ENCODE assay signal across 1 cellular context in the genomic region with DNA sequence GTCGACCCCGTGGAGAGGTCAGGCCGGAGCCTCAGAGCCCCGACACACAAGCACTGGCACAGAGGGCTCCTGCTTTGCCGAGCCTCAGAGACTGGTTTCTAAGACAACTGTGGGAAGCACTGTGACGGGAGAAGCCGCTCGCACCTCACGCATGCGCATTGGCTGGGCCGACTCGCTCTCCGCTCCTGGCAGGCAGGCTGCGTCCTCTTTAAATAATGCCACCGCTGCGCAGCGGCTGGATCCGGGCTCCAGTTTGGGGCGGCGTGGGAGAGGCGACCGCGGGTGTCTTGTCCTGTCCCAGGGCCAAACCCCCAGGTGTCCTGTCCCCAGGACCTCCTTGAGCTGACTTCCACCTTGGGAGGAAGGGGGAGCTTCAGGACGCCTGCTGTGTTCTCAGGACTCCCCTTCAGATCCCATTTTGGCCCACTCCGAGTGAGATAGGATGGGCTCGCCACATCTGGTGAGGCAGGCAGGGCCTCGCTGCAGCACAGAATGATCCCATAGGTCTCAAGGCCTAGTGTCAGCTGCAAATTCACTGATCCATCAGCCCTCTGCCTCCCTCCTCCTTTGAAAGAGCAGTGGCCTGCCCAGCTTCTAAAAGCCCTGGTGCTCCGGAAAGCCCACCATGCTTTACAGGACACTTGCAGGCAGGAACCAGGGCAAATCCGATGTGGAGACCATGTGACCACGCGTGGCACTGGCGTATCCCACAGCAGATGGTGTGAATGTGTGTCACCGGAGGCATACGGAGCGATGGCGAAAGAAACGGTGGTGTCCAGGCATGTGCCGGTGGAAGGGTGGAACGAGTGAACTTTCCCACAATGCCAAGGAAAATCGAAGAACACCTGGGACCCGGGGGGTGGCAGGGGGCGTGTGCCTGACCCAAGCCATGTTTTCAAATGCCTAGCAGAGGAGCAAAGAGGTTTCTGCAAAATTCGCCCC.
TF ChIP-seq lines count a peak whose summit lies in the region.

No MANE protein-coding gene starts in this region.

TF ChIP-seq in HepG2, 621 proteins besides CTCF, POLR2A, EP300 and RAD21 (continued from another document):
- TF ChIP-seq, protein P1, sequence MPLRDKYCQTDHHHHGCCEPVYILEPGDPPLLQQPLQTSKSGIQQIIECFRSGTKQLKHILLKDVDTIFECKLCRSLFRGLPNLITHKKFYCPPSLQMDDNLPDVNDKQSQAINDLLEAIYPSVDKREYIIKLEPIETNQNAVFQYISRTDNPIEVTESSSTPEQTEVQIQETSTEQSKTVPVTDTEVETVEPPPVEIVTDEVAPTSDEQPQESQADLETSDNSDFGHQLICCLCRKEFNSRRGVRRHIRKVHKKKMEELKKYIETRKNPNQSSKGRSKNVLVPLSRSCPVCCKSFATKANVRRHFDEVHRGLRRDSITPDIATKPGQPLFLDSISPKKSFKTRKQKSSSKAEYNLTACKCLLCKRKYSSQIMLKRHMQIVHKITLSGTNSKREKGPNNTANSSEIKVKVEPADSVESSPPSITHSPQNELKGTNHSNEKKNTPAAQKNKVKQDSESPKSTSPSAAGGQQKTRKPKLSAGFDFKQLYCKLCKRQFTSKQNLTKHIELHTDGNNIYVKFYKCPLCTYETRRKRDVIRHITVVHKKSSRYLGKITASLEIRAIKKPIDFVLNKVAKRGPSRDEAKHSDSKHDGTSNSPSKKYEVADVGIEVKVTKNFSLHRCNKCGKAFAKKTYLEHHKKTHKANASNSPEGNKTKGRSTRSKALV (CRISPR knock-in tag; IDR thresholded peaks at IDR 0.05): peak; percentile 46; the same call in 1 of the 2 replicates
- TF ChIP-seq, protein P2, sequence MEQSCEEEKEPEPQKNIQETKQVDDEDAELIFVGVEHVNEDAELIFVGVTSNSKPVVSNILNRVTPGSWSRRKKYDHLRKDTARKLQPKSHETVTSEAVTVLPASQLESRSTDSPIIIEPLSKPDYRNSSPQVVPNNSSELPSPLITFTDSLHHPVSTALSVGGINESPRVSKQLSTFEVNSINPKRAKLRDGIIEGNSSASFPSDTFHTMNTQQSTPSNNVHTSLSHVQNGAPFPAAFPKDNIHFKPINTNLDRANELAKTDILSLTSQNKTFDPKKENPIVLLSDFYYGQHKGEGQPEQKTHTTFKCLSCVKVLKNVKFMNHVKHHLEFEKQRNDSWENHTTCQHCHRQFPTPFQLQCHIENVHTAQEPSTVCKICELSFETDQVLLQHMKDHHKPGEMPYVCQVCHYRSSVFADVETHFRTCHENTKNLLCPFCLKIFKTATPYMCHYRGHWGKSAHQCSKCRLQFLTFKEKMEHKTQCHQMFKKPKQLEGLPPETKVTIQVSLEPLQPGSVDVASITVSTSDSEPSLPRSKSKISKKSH (CRISPR knock-in tag; IDR thresholded peaks at IDR 0.05; ENCODE audit: borderline replicate concordance): peak; percentile 44; the same call in 1 of the 2 replicates
- TF ChIP-seq ETV5 (CRISPR knock-in tag; IDR thresholded peaks at IDR 0.05; ENCODE audit: borderline replicate concordance): peak; percentile 23; the same call in 1 of the 2 replicates
- TF ChIP-seq KDM3A (CRISPR knock-in tag; IDR thresholded peaks at IDR 0.05; ENCODE audit: low read depth): peak; percentile 41; the same call in 1 of the 2 replicates
- 0 out of 2 replicates have a peak, but pooled peaks have one; percentile 20 for TF ChIP-seq AHR (CRISPR knock-in tag; IDR thresholded peaks at IDR 0.05)
- peak; percentile 63 for TF ChIP-seq ZNF687 (CRISPR knock-in tag; IDR thresholded peaks at IDR 0.05)
- 0 out of 2 replicates have a peak, but pooled peaks have one; percentile 20 for TF ChIP-seq PHF20 (CRISPR knock-in tag; IDR thresholded peaks at IDR 0.05)
- 0 out of 2 replicates have a peak, but pooled peaks have one; percentile 45 for TF ChIP-seq CBX2 (IDR thresholded peaks at IDR 0.05; ENCODE audit: low read depth, low read length)
- TF ChIP-seq CBX2 (CRISPR knock-in tag; IDR thresholded peaks at IDR 0.05; ENCODE audit: low read depth): no peak
- TF ChIP-seq FIP1L1 (IDR thresholded peaks at IDR 0.05; ENCODE audit: borderline replicate concordance, insufficient read depth, low read depth, low read length): peak; percentile 78; the same call in 1 of the 2 replicates
- 0 out of 2 replicates have a peak, but pooled peaks have one; percentile 11 for TF ChIP-seq TBX3 (IDR thresholded peaks at IDR 0.05; ENCODE audit: borderline replicate concordance)
- TF ChIP-seq GFI1 (CRISPR knock-in tag; IDR thresholded peaks at IDR 0.05; ENCODE audit: borderline replicate concordance): no peak
- TF ChIP-seq HDAC1 (CRISPR knock-in tag; IDR thresholded peaks at IDR 0.05): 0 out of 2 replicates have a peak, but pooled peaks have one; percentile 17
- TF ChIP-seq ZNF329 (CRISPR knock-in tag; IDR thresholded peaks at IDR 0.05; ENCODE audit: low read depth): 0 out of 2 replicates have a peak, but pooled peaks have one; percentile 42
- TF ChIP-seq ZNF660 (CRISPR knock-in tag; IDR thresholded peaks at IDR 0.05; ENCODE audit: borderline replicate concordance, low read depth): peak; percentile 49; the same call in 1 of the 2 replicates
- TF ChIP-seq, protein P3, sequence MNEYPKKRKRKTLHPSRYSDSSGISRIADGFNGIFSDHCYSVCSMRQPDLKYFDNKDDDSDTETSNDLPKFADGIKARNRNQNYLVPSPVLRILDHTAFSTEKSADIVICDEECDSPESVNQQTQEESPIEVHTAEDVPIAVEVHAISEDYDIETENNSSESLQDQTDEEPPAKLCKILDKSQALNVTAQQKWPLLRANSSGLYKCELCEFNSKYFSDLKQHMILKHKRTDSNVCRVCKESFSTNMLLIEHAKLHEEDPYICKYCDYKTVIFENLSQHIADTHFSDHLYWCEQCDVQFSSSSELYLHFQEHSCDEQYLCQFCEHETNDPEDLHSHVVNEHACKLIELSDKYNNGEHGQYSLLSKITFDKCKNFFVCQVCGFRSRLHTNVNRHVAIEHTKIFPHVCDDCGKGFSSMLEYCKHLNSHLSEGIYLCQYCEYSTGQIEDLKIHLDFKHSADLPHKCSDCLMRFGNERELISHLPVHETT (CRISPR knock-in tag; conservative IDR thresholded peaks at IDR 0.05): no peak
- TF ChIP-seq SMAD1 (CRISPR knock-in tag; IDR thresholded peaks at IDR 0.05; ENCODE audit: borderline replicate concordance, low read depth): no peak
- 0 out of 2 replicates have a peak, but pooled peaks have one; percentile 32 for TF ChIP-seq IKZF5 (CRISPR knock-in tag; IDR thresholded peaks at IDR 0.05)
- TF ChIP-seq CREB1 (IDR thresholded peaks at IDR 0.05): no peak
- no peak for TF ChIP-seq CREB1 (CRISPR knock-in tag; IDR thresholded peaks at IDR 0.05)
- TF ChIP-seq GTF3A (CRISPR knock-in tag; conservative IDR thresholded peaks at IDR 0.05): 0 out of 2 replicates have a peak, but pooled peaks have one; percentile 27
- 0 out of 2 replicates have a peak, but pooled peaks have one; percentile 60 for TF ChIP-seq HINFP (CRISPR knock-in tag; IDR thresholded peaks at IDR 0.05; ENCODE audit: low read depth)
- TF ChIP-seq KDM2A (CRISPR knock-in tag; IDR thresholded peaks at IDR 0.05; ENCODE audit: borderline replicate concordance, low read depth): peak; percentile 55; the same call in 1 of the 2 replicates
- TF ChIP-seq MTF2 (CRISPR knock-in tag; IDR thresholded peaks at IDR 0.05; ENCODE audit: borderline replicate concordance): 0 out of 2 replicates have a peak, but pooled peaks have one; percentile 79
- TF ChIP-seq TP53 (CRISPR knock-in tag; conservative IDR thresholded peaks at IDR 0.05): no peak
- TF ChIP-seq, protein P4, sequence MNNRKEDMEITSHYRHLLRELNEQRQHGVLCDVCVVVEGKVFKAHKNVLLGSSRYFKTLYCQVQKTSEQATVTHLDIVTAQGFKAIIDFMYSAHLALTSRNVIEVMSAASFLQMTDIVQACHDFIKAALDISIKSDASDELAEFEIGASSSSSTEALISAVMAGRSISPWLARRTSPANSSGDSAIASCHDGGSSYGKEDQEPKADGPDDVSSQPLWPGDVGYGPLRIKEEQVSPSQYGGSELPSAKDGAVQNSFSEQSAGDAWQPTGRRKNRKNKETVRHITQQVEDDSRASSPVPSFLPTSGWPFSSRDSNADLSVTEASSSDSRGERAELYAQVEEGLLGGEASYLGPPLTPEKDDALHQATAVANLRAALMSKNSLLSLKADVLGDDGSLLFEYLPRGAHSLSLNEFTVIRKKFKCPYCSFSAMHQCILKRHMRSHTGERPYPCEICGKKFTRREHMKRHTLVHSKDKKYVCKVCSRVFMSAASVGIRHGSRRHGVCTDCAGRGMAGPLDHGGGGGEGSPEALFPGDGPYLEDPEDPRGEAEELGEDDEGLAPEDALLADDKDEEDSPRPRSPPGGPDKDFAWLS (CRISPR knock-in tag; IDR thresholded peaks at IDR 0.05; ENCODE audit: borderline replicate concordance): 0 out of 2 replicates have a peak, but pooled peaks have one; percentile 69
- peak; percentile 43; the same call in 1 of the 2 replicates for TF ChIP-seq RFX3 (CRISPR knock-in tag; IDR thresholded peaks at IDR 0.05)
- TF ChIP-seq ZNF713 (CRISPR knock-in tag; IDR thresholded peaks at IDR 0.05): 0 out of 2 replicates have a peak, but pooled peaks have one; percentile 7
- peak; percentile 57 for TF ChIP-seq HNRNPLL (IDR thresholded peaks at IDR 0.05; ENCODE audit: low read depth, low read length, poor library complexity, severe bottlenecking)
- TF ChIP-seq, protein P5, sequence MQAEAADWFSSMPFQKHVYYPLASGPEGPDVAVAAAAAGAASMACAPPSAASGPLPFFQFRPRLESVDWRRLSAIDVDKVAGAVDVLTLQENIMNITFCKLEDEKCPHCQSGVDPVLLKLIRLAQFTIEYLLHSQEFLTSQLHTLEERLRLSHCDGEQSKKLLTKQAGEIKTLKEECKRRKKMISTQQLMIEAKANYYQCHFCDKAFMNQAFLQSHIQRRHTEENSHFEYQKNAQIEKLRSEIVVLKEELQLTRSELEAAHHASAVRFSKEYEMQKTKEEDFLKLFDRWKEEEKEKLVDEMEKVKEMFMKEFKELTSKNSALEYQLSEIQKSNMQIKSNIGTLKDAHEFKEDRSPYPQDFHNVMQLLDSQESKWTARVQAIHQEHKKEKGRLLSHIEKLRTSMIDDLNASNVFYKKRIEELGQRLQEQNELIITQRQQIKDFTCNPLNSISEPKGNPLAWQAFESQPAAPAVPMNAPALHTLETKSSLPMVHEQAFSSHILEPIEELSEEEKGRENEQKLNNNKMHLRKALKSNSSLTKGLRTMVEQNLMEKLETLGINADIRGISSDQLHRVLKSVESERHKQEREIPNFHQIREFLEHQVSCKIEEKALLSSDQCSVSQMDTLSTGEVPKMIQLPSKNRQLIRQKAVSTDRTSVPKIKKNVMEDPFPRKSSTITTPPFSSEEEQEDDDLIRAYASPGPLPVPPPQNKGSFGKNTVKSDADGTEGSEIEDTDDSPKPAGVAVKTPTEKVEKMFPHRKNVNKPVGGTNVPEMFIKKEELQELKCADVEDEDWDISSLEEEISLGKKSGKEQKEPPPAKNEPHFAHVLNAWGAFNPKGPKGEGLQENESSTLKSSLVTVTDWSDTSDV (CRISPR knock-in tag; IDR thresholded peaks at IDR 0.05): 0 out of 2 replicates have a peak, but pooled peaks have one; percentile 68
- no peak for TF ChIP-seq FOXA1 (IDR thresholded peaks at IDR 0.05)
- TF ChIP-seq FOXA1 (CRISPR knock-in tag; IDR thresholded peaks at IDR 0.05): 0 out of 2 replicates have a peak, but pooled peaks have one; percentile 5
- TF ChIP-seq EHMT2 (IDR thresholded peaks at IDR 0.05; ENCODE audit: borderline replicate concordance, low read depth, low read length): no peak
- no peak for TF ChIP-seq SNRNP70 (IDR thresholded peaks at IDR 0.05; ENCODE audit: low read depth, low read length)
- no peak for TF ChIP-seq AKAP8 (CRISPR knock-in tag; IDR thresholded peaks at IDR 0.05)
- TF ChIP-seq ZNF678 (CRISPR knock-in tag; IDR thresholded peaks at IDR 0.05): peak; percentile 28; the same call in 1 of the 2 replicates
